Comparison of ENCODE assay signal across 9 cellular contexts in the genomic region with DNA sequence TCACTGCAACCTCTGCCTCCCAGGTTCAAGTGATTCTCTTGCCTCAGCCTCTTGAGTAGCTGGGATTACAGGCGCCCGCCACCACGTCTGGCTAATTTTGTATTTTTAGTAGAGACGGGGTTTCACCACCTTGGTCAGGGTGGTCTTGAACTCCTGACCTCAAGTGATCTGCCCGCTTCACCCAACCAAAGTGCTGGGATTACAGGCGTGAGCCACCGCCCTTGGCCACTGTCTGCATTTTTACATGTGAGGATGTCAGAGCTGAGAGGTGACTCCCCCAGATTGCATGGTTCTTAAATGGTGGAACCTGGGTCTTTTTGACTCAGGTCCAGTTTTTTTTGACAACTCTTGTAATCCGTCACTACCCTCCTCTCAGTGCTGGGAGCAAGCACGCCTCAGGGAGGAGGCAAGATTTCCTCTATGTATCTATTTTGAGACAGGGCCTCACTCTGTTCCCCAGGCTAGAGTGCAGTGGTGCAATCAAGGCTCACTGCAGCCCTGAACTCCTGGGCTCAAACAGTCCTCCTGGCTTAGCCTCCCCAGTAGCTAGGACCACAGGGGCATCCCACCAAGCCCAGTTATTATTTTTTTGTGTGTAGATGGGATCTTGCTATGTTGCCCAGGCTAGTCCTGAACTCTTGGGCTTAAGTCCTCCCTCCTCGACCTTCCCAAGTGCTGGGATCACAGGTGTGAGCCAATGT. TPM values are rescaled to one million over a fixed set of nuclear protein-coding genes. Genes with fewer than 3 reads are reported as not detected.
DNase-seq lines count a peak whose midpoint lies in the region; ATAC-seq and TF ChIP-seq lines count a peak whose summit lies in the region.
"Had no signal": no experiment of that assay in that cellular context is flagged by ENCODE, and none has a peak within 500 bp of the region (broad histone marks: within the 10 kb centered on the region; RNA-seq: fewer than 3 reads in every experiment).

No MANE protein-coding gene starts in this region.

- H3K36me3 ChIP-seq in CD4-positive, CD25-positive, alpha-beta regulatory T cell (ENCODE audit: control insufficient read depth, insufficient read depth, low read length), result peaks cover 10% of the 10 kb centered on the region
- H3K36me3 ChIP-seq in effector memory CD4-positive, alpha-beta T cell (ENCODE audit: control insufficient read depth, insufficient read depth, low read length), result peaks cover 4% of the 10 kb centered on the region
- peaks cover 66% of the 10 kb centered on the region for H3K36me3 ChIP-seq in osteoblast (ENCODE audit: insufficient read depth, low read length)

- no peak overlapping the region for H2AFZ ChIP-seq in osteoblast (ENCODE audit: low read length)

- peaks cover 27% of the 10 kb centered on the region for H3K4me1 ChIP-seq in CD4-positive, CD25-positive, alpha-beta regulatory T cell (ENCODE audit: control insufficient read depth, insufficient read depth, low read length, poor library complexity, severe bottlenecking)
- peaks cover 18% of the 10 kb centered on the region for H3K4me1 ChIP-seq in effector memory CD4-positive, alpha-beta T cell (ENCODE audit: control insufficient read depth, insufficient read depth, low read length, poor library complexity, severe bottlenecking)
- peaks cover 28% of the 10 kb centered on the region for H3K4me1 ChIP-seq in osteoblast (ENCODE audit: insufficient read depth, low read length)

- peaks cover 10 to 46% (median 25%) of the 10 kb centered on the region in 4 donors for H3K4me1 Mint-ChIP-seq in CD4-positive, CD25-positive, alpha-beta regulatory T cell

- peak overlapping the region; percentile 92 for H3K4me2 ChIP-seq in osteoblast (ENCODE audit: insufficient read depth, low read length)

- no peak for ATAC-seq in CD4-positive, CD25-positive, alpha-beta regulatory T cell (ENCODE audit: low read depth in 2 of 2)
- ATAC-seq in GM21526 (IDR thresholded peaks at IDR 0.05; ENCODE audit: low FRiP score, unreplicated experiment), result no peak

- H3K4me3 Mint-ChIP-seq in CD4-positive, CD25-positive, alpha-beta regulatory T cell, result peak overlapping the region; percentile 99 to 100 (median 100)

- H3K27me3 Mint-ChIP-seq in CD4-positive, CD25-positive, alpha-beta regulatory T cell, result peaks cover 7% of the 10 kb centered on the region

- no peaks in the 10 kb centered on the region for H3K27me3 ChIP-seq in CD4-positive, CD25-positive, alpha-beta regulatory T cell (ENCODE audit: control insufficient read depth, insufficient read depth, low read length)
- no peaks in the 10 kb centered on the region for H3K27me3 ChIP-seq in effector memory CD4-positive, alpha-beta T cell (replicated peaks; ENCODE audit: control insufficient read depth, insufficient read depth, low read length, poor library complexity, severe bottlenecking)
- H3K27me3 ChIP-seq in osteoblast (ENCODE audit: insufficient read depth, low read length), result no peaks in the 10 kb centered on the region

- no peaks in the 10 kb centered on the region for H3K9me3 ChIP-seq in CD4-positive, CD25-positive, alpha-beta regulatory T cell (ENCODE audit: control insufficient read depth in 2 of 2, low read length in 2 of 2)
- no peaks in the 10 kb centered on the region for H3K9me3 ChIP-seq in effector memory CD4-positive, alpha-beta T cell (ENCODE audit: control insufficient read depth, low read length)
- H3K9me3 ChIP-seq in osteoblast (ENCODE audit: low read depth, low read length), result no peaks in the 10 kb centered on the region

- H3K27ac Mint-ChIP-seq in CD4-positive, CD25-positive, alpha-beta regulatory T cell, result peak overlapping the region; percentile 78 to 99 (median 99)

- TF ChIP-seq CTCF in NB4 (IDR thresholded peaks at IDR 0.05; ENCODE audit: low read depth, low read length) (no peak), osteoblast (IDR thresholded peaks at IDR 0.05; ENCODE audit: extremely low read depth, low read depth, low read length) (no peak)

- peaks cover 17% of the 10 kb centered on the region for H3K36me3 Mint-ChIP-seq in CD4-positive, CD25-positive, alpha-beta regulatory T cell

- peaks cover 83% of the 10 kb centered on the region for H3K79me2 ChIP-seq in osteoblast (ENCODE audit: insufficient read depth, low read length)

- TF ChIP-seq POLR2A in NB4 (IDR thresholded peaks at IDR 0.05; ENCODE audit: extremely low read depth, insufficient read length), result no peak

- DNase-seq in CD4-positive, CD25-positive, alpha-beta regulatory T cell, result no peak
- DNase-seq in NB4 (ENCODE audit: low read depth) (peak; percentile 19), osteoblast (ENCODE audit: insufficient read length, low spot score, missing footprints) (no peak), COLO829 (ENCODE audit: low spot score) (no peak), dedifferentiated amniotic fluid mesenchymal stem cell (ENCODE audit: extremely low spot score) (no peak), C1 segment of cervical spinal cord (lab: John Stamatoyannopoulos, UW) (no peak)
- no peak for DNase-seq in effector memory CD4-positive, alpha-beta T cell

- H4K20me1 ChIP-seq in osteoblast (ENCODE audit: insufficient read depth, low read length), result peaks cover 18% of the 10 kb centered on the region

- no peaks in the 10 kb centered on the region for H3K9me3 Mint-ChIP-seq in CD4-positive, CD25-positive, alpha-beta regulatory T cell

- H3K4me3 ChIP-seq in CD4-positive, CD25-positive, alpha-beta regulatory T cell (ENCODE audit: low read depth, low read length), result no peak overlapping the region
- H3K4me3 ChIP-seq in NB4 (ENCODE audit: low read depth, low read length) (peak overlapping the region; percentile 64), osteoblast (ENCODE audit: insufficient read depth, low read length) (peak overlapping the region; percentile 97)
- H3K4me3 ChIP-seq in effector memory CD4-positive, alpha-beta T cell (ENCODE audit: insufficient read depth, low read depth, low read length, poor library complexity, severe bottlenecking), result peak overlapping the region; percentile 98

- H3K27ac ChIP-seq in CD4-positive, CD25-positive, alpha-beta regulatory T cell (ENCODE audit: insufficient read depth, low read length, poor library complexity, severe bottlenecking), result peak overlapping the region; percentile 92
- no peak overlapping the region for H3K27ac ChIP-seq in effector memory CD4-positive, alpha-beta T cell (ENCODE audit: insufficient read depth, low read length, poor library complexity, severe bottlenecking)
- H3K27ac ChIP-seq in osteoblast (ENCODE audit: low read depth, low read length), result peak overlapping the region; percentile 96

RNA-seq across cellular contexts. Expression of a gene that starts 1.2 kb away (rescaled TPM):
- total RNA-seq in CD4-positive, CD25-positive, alpha-beta regulatory T cell, result 234 TPM
- 10 to 100 TPM; 31.9 to 40.7 (median 36.7) TPM for polyA plus RNA-seq in CD4-positive, CD25-positive, alpha-beta regulatory T cell
- total RNA-seq in osteoblast, result 31.2 and 42.0 TPM in 2 replicates

RNA-seq across cellular contexts. Expression of a gene that starts 6.6 kb away (rescaled TPM):
- total RNA-seq in CD4-positive, CD25-positive, alpha-beta regulatory T cell, result 8.4 TPM
- polyA plus RNA-seq in CD4-positive, CD25-positive, alpha-beta regulatory T cell, result 1 to 10 TPM; 2.8 to 5.8 (median 3.5) TPM
- total RNA-seq in osteoblast, result 115 TPM in 2 replicates

RNA-seq across cellular contexts. Expression of a gene that starts 15.8 kb away (rescaled TPM):
- 0.94 TPM for total RNA-seq in CD4-positive, CD25-positive, alpha-beta regulatory T cell
- polyA plus RNA-seq in CD4-positive, CD25-positive, alpha-beta regulatory T cell, result 1 to 10 TPM in 3 of 4 donors, under 1 TPM in 1; 0.39 to 4.8 (median 1.9) TPM
- 4.7 and 5.8 TPM in 2 replicates for total RNA-seq in osteoblast

RNA-seq across cellular contexts. Expression of a gene that starts 21.2 kb away (rescaled TPM):
- total RNA-seq in CD4-positive, CD25-positive, alpha-beta regulatory T cell, result 42.7 TPM
- 1 to 10 TPM; 5.7 to 8.6 (median 6.1) TPM for polyA plus RNA-seq in CD4-positive, CD25-positive, alpha-beta regulatory T cell
- 19.5 and 20.0 TPM in 2 replicates for total RNA-seq in osteoblast

RNA-seq across cellular contexts. Expression of a gene that starts 21.9 kb away (rescaled TPM):
- 0.20 TPM for total RNA-seq in CD4-positive, CD25-positive, alpha-beta regulatory T cell
- not detected for polyA plus RNA-seq in CD4-positive, CD25-positive, alpha-beta regulatory T cell
- under 0.01 TPM in 2 replicates for total RNA-seq in osteoblast
- total RNA-seq: M059J had no signal

Comparison
In these comparisons a context has a peak if more than half of its experiments do, and no peak if none do; other contexts are left out.
1. RNA of a gene that starts 6.6 kb away (total RNA-seq): 115 TPM in osteoblast; 8.4 TPM in CD4-positive, CD25-positive, alpha-beta regulatory T cell (single experiment); every median in the first group is over 10 times any median in the second.